Comparison of ENCODE assay signal across 8 cellular contexts in genomic region chr11:706957-707816, GRCh38. TPM values are rescaled to one million over a fixed set of nuclear protein-coding genes. Genes with fewer than 3 reads are reported as not detected.
DNase-seq lines count a peak whose midpoint lies in the region; ATAC-seq and TF ChIP-seq lines count a peak whose summit lies in the region.

No MANE protein-coding gene starts in this region.

- no peaks in the 10 kb centered on the region for H3K27me3 ChIP-seq in thoracic aorta (replicated peaks; ENCODE audit: insufficient read depth)

- peak overlapping the region; percentile 79 for H3K4me3 ChIP-seq in HEK293 (ENCODE audit: low read depth, low read length)
- H3K4me3 ChIP-seq in thoracic aorta = peak overlapping the region; percentile 92

- ATAC-seq in left colon (peak; percentile 31), thoracic aorta (ENCODE audit: insufficient number of reproducible peaks, low FRiP score, low read depth) (peak; percentile 23), GM19395 (IDR thresholded peaks at IDR 0.05; ENCODE audit: unreplicated experiment) (no peak)

- DNase-seq in T47D (ENCODE audit: low read depth in 1 of 2, low spot score in 1 of 2) (peak; percentile 69), left colon (peak; percentile 71 to 74), thoracic aorta (ENCODE audit: low spot score) (no peak), dedifferentiated amniotic fluid mesenchymal stem cell (ENCODE audit: extremely low spot score) (no peak), RPMI8226 (no peak), NCI-H524 treated with DMSO at 0.1 percent for 48 hours (lab: John Stamatoyannopoulos, UW) (no peak)

- H3K4me1 ChIP-seq in HEK293 (ENCODE audit: control insufficient read depth, insufficient read depth, low read length) = no peaks in the 10 kb centered on the region
- peaks cover 22 to 55% of the 10 kb centered on the region in 2 donors for H3K4me1 ChIP-seq in thoracic aorta (ENCODE audit: control insufficient read depth in 1 of 2, low read depth in 2 of 2)

- peak overlapping the region; percentile 40; the same call in 1 of the 2 replicates for H3K27ac ChIP-seq in HEK293 (ENCODE audit: extremely low read depth, low read depth, low read length)
- H3K27ac ChIP-seq in thoracic aorta = peak overlapping the region; percentile 80 to 95

- H3K9me3 ChIP-seq in HEK293 (ENCODE audit: control insufficient read depth, insufficient read depth, low read depth, low read length) (no peaks in the 10 kb centered on the region), thoracic aorta (no peaks in the 10 kb centered on the region)

- POLR2A ChIA-PET in HEK293 (lab: Yijun Ruan, JAX) = interaction anchor here (0.7 to 1.5 kb wide), 9 partner anchors 9 to 131 kb away, joined by 3 to 18 read pairs (median 3); partner anchors contain the start of genes DEAF1, PHRF1, PNPLA2 and TMEM80

- no peak for TF ChIP-seq CTCF in HEK293 (tag by site-specific recombination; IDR thresholded peaks at IDR 0.05)
- peak; percentile 27 for TF ChIP-seq CTCF in thoracic aorta (IDR thresholded peaks at IDR 0.05)

- H3K36me3 ChIP-seq in HEK293 (ENCODE audit: control insufficient read depth in 2 of 2, insufficient read depth in 1 of 2, low read length in 2 of 2) = peaks cover 0 to 26% of the 10 kb centered on the region in 2 experiments; a peak in 1 of 3 replicates
- no peaks in the 10 kb centered on the region for H3K36me3 ChIP-seq in thoracic aorta

- in situ Hi-C loops in T47D (cut with HindIII; ENCODE audit: low pct_unique_long_range_greater_than_20kb, low sequenced_read_pairs) = no loop called here

- CTCF ChIA-PET in HEK293 (lab: Yijun Ruan, JAX) = interaction anchor here (0.6 to 2.2 kb wide), 7 partner anchors 12 to 39 kb away, joined by 3 to 6 read pairs (median 4); partner anchors contain the start of genes DEAF1 and TMEM80

- intact Hi-C loops in left colon (cut with DNase I, micrococcal nuclease) = no loop called here

TF ChIP-seq in HEK293, 187 proteins besides CTCF, POLR2A, EP300 and RAD21:
- TF ChIP-seq ZIC2 (tag by site-specific recombination; IDR thresholded peaks at IDR 0.05) (peak; percentile 28), ZNF23 (tag by site-specific recombination; IDR thresholded peaks at IDR 0.05; ENCODE audit: borderline replicate concordance) (no peak), ZNF221 (tag by site-specific recombination; IDR thresholded peaks at IDR 0.05; ENCODE audit: borderline replicate concordance) (no peak), ZBTB1 (tag by site-specific recombination; IDR thresholded peaks at IDR 0.05) (no peak)

RNA-seq across cellular contexts. Expression of gene EPS8L2, which starts 1.2 kb away (rescaled TPM):
- total RNA-seq in left colon = 100 to 1,000 TPM; 248 to 294 TPM
- 10 to 100 TPM; 39.6 to 75.9 TPM for total RNA-seq in thoracic aorta

RNA-seq across cellular contexts. Expression of gene TMEM80, which starts 11.6 kb away (rescaled TPM):
- total RNA-seq in left colon (10 to 100 TPM; 26.9 to 31.3 TPM), thoracic aorta (10 to 100 TPM; 22.4 to 22.5 TPM)

RNA-seq across cellular contexts. Expression of gene DEAF1, which starts 12.2 kb away (rescaled TPM):
- 10 to 100 TPM; 24.1 to 27.1 TPM for total RNA-seq in left colon
- total RNA-seq in thoracic aorta = 10 to 100 TPM; 22.1 to 67.0 TPM

RNA-seq across cellular contexts. Expression of gene TALDO1, which starts 40.1 kb away (rescaled TPM):
- total RNA-seq in left colon (100 to 1,000 TPM; 159 to 186 TPM), thoracic aorta (100 to 1,000 TPM; 132 to 232 TPM)

Comparison
In these comparisons a context has a peak if more than half of its experiments do, and no peak if none do; other contexts are left out.
1. DNase-seq: peak in T47D (2 of 2) and left colon (2 of 2); none in thoracic aorta (single experiment), dedifferentiated amniotic fluid mesenchymal stem cell (single experiment), RPMI8226 (single experiment) and NCI-H524 treated with DMSO at 0.1 percent for 48 hours (single experiment).